ENCODE assay signal across 9 cellular contexts in genomic region chr6:42774821-42775487, GRCh38. TPM values are rescaled to one million over a fixed set of nuclear protein-coding genes. Genes with fewer than 3 reads are reported as not detected.
DNase-seq lines count a peak whose midpoint lies in the region; ATAC-seq and TF ChIP-seq lines count a peak whose summit lies in the region.
"Not testable (repeated sequence)": the region's sequence is repeated elsewhere in the genome, so short reads cannot be mapped to it uniquely, and the experiment has no call there.
"Had no signal": no experiment of that assay in that cellular context is flagged by ENCODE, and none has a peak within 500 bp of the region (broad histone marks: within the 10 kb centered on the region; RNA-seq: fewer than 3 reads in every experiment).

No MANE protein-coding gene starts in this region.

- H3K4me3 ChIP-seq in upper lobe of right lung, result peak overlapping the region; percentile 8

- DNase-seq in SKM-1 treated with dmso at 0.1 percent for 144 hours (lab: John Stamatoyannopoulos, UW; ENCODE audit: unreplicated experiment) (peak; percentile 84), renal cortical epithelial cell (ENCODE audit: low read depth) (peak; percentile 46), upper lobe of right lung (peak; percentile 75)
- DNase-seq in activated CD8-positive, alpha-beta memory T cell treated with anti-CD3 and anti-CD28 coated beads, Interleukin-2, amount 50 U/mL, for 48 hours, result peak; percentile 67
- DNase-seq in epithelial cell of prostate (ENCODE audit: low read depth, low spot score), result not testable (repeated sequence)

- not testable (repeated sequence) for H3K27me3 ChIP-seq in upper lobe of right lung

- ATAC-seq in GM18861 (IDR thresholded peaks at IDR 0.05; ENCODE audit: unreplicated experiment) (peak; percentile 38), GM21825 (IDR thresholded peaks at IDR 0.05; ENCODE audit: unreplicated experiment) (peak; percentile 42), HG03558 (IDR thresholded peaks at IDR 0.05; ENCODE audit: extremely low read depth, unreplicated experiment) (peak; percentile 31), upper lobe of right lung (peak; percentile 63)

- H3K27ac ChIP-seq in epithelial cell of prostate (peak overlapping the region; percentile 23), upper lobe of right lung (peak overlapping the region; percentile 78)

- TF ChIP-seq CTCF in upper lobe of right lung (IDR thresholded peaks at IDR 0.05), result not testable (repeated sequence)

- intact Hi-C loops in upper lobe of right lung (cut with DNase I), result not testable (repeated sequence)

- peaks cover 11% of the 10 kb centered on the region for H3K4me1 ChIP-seq in upper lobe of right lung

- not testable (repeated sequence) for H3K9me3 ChIP-seq in upper lobe of right lung

- H3K36me3 ChIP-seq in upper lobe of right lung, result not testable (repeated sequence)

RNA-seq across cellular contexts. Expression of gene BICRAL, which starts 6.9 kb away (rescaled TPM):
- total RNA-seq in renal cortical epithelial cell, result 2.4 and 8.2 TPM in 2 replicates
- 21.0 TPM for total RNA-seq in upper lobe of right lung

RNA-seq across cellular contexts. Expression of gene TBCC, which starts 29.1 kb away (rescaled TPM):
- total RNA-seq in renal cortical epithelial cell (37.7 and 59.6 TPM in 2 replicates), upper lobe of right lung (17.8 TPM)

RNA-seq across cellular contexts. Expression of gene PRPH2, which starts 52.6 kb away (rescaled TPM):
- total RNA-seq in renal cortical epithelial cell, result 0.17 and 1.2 TPM in 2 replicates
- total RNA-seq in upper lobe of right lung, result 1.2 TPM
- total RNA-seq: SK-MEL-5 had no signal
